In genomic region chr2:169980001-169980400, GRCh38 we compare ENCODE assay signal across 20 cellular contexts.
"Had no signal": no experiment of that assay in that cellular context is flagged by ENCODE, and none has a peak within 500 bp of the region (broad histone marks: within the 10 kb centered on the region; RNA-seq: fewer than 3 reads in every experiment).

No MANE protein-coding gene starts in this region.

- FAIRE-seq: frontal cortex had no signal

- H3K4me3 ChIP-seq: esophagus squamous epithelium, heart left ventricle, mucosa of descending colon, sigmoid colon, skin epidermis, thoracic aorta, transverse colon had no signal

- DNase-seq: effector memory CD8-positive, alpha-beta T cell; esophagus squamous epithelium; heart left ventricle; hypothalamus; islet precursor cell; mammary epithelial cell; mucosa of descending colon; naive thymus-derived CD8-positive, alpha-beta T cell; posterior cingulate gyrus; sigmoid colon; stimulated activated CD4-positive, alpha-beta T cell treated with anti-CD3 and anti-CD28 coated beads, Interleukin-2, amount 100 ng/mL, for 24 hours; stimulated activated CD4-positive, alpha-beta T cell treated with anti-CD3 and anti-CD28 coated beads, Interleukin-4, amount 100 ng/mL, for 4 hours; stimulated activated naive B cell treated with anti-CD40 and anti-IgM and Interleukin-4, amounts not matched to agents 10 μg/mL and 1 μg/mL and 100 μg/mL, for 72 hours; stimulated activated naive CD8-positive, alpha-beta T cell treated with anti-CD3 and anti-CD28 coated beads, Interleukin-15, amount 100 ng/mL, for 72 hours; transverse colon had no signal

- H3K27me3 ChIP-seq: esophagus squamous epithelium, heart left ventricle, neutrophil, sigmoid colon, transverse colon had no signal

- H3K27ac ChIP-seq: epithelial cell of prostate, esophagus squamous epithelium, heart left ventricle, neutrophil, sigmoid colon, skin epidermis, thoracic aorta, transverse colon had no signal
